In the genomic region with DNA sequence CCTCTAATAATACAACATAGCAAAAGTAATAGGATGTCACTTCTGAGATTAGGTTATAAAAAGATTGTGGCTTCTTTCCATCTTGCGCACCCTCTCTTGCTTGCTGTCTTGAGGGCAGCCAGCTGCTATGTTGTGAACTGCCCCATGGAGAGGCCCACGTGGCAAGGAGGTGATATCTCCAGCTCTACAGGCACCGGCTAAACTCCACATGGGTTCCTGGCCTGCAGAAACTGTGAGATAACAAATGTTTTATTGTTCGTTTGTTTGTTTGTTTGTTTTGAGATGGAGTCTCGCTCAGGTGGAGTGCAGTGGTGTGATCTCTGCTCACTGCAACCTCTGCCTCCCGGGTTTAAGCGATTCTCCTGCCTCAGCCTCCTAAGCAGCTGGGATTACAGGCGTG, we compare ENCODE assay signal across 1 cellular context.
TF ChIP-seq lines count a peak whose summit lies in the region.

No MANE protein-coding gene starts in this region.

TF ChIP-seq in K562, 482 proteins besides CTCF, POLR2A, EP300 and RAD21 (continued from another document):
- TF ChIP-seq, protein P1, sequence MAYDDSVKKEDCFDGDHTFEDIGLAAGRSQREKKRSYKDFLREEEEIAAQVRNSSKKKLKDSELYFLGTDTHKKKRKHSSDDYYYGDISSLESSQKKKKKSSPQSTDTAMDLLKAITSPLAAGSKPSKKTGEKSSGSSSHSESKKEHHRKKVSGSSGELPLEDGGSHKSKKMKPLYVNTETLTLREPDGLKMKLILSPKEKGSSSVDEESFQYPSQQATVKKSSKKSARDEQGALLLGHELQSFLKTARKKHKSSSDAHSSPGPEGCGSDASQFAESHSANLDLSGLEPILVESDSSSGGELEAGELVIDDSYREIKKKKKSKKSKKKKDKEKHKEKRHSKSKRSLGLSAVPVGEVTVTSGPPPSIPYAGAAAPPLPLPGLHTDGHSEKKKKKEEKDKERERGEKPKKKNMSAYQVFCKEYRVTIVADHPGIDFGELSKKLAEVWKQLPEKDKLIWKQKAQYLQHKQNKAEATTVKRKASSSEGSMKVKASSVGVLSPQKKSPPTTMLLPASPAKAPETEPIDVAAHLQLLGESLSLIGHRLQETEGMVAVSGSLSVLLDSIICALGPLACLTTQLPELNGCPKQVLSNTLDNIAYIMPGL (CRISPR knock-in tag; IDR thresholded peaks at IDR 0.05), result no peak
- TF ChIP-seq, protein P2, sequence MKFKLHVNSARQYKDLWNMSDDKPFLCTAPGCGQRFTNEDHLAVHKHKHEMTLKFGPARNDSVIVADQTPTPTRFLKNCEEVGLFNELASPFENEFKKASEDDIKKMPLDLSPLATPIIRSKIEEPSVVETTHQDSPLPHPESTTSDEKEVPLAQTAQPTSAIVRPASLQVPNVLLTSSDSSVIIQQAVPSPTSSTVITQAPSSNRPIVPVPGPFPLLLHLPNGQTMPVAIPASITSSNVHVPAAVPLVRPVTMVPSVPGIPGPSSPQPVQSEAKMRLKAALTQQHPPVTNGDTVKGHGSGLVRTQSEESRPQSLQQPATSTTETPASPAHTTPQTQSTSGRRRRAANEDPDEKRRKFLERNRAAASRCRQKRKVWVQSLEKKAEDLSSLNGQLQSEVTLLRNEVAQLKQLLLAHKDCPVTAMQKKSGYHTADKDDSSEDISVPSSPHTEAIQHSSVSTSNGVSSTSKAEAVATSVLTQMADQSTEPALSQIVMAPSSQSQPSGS (CRISPR knock-in tag; IDR thresholded peaks at IDR 0.05), result no peak
- TF ChIP-seq PTTG1 (tag; IDR thresholded peaks at IDR 0.05; ENCODE audit: low read depth) (no peak), SOX6 (IDR thresholded peaks at IDR 0.05) (peak; percentile 31; the same call in 1 of the 2 replicates), CBFA2T2 (conservative IDR thresholded peaks at IDR 0.05) (peak; percentile 53), MEIS2 (IDR thresholded peaks at IDR 0.05; ENCODE audit: partially characterized antibody) (no peak), PYGO2 (tag; IDR thresholded peaks at IDR 0.05) (no peak), SUPT5H (IDR thresholded peaks at IDR 0.05) (no peak), SAFB (IDR thresholded peaks at IDR 0.05; ENCODE audit: borderline replicate concordance, low read depth, low read length) (no peak), ZNF316 (IDR thresholded peaks at IDR 0.05) (no peak), ZNF184 (CRISPR knock-in tag; IDR thresholded peaks at IDR 0.05) (no peak), TEAD4 (IDR thresholded peaks at IDR 0.05; ENCODE audit: low read length) (peak; percentile 10; the same call in 1 of the 2 replicates), TEAD4 (CRISPR knock-in tag; IDR thresholded peaks at IDR 0.05; ENCODE audit: borderline replicate concordance) (no peak), LCOR (CRISPR knock-in tag; IDR thresholded peaks at IDR 0.05) (no peak), GATAD2B (IDR thresholded peaks at IDR 0.05; ENCODE audit: borderline replicate concordance) (no peak), SNRNP70 (optimal IDR thresholded peaks at IDR 0.05; ENCODE audit: low read depth, low read length) (no peak), SMARCA5 (IDR thresholded peaks at IDR 0.05) (no peak), ZNF197 (CRISPR knock-in tag; IDR thresholded peaks at IDR 0.05; ENCODE audit: low read depth) (no peak), TAF15 (IDR thresholded peaks at IDR 0.05; ENCODE audit: low read depth, low read length) (no peak), OTX1 (CRISPR knock-in tag; IDR thresholded peaks at IDR 0.05) (no peak), FUS (optimal IDR thresholded peaks at IDR 0.05; ENCODE audit: low read depth, low read length) (no peak), POLR2AphosphoS5 (IDR thresholded peaks at IDR 0.05; ENCODE audit: control insufficient read depth, insufficient read depth, low read depth, low read length) (no peak), SMAD2 (IDR thresholded peaks at IDR 0.05; ENCODE audit: low read depth, low read length) (no peak), CAMTA2 (CRISPR knock-in tag; conservative IDR thresholded peaks at IDR 0.05) (no peak), SMAD3 (CRISPR knock-in tag; conservative IDR thresholded peaks at IDR 0.05) (no peak), TAF1 (IDR thresholded peaks at IDR 0.05; ENCODE audit: control insufficient read depth, extremely low read depth, insufficient read depth, low read length, severe bottlenecking) (no peak), SMARCA4 (IDR thresholded peaks at IDR 0.05) (no peak), U2AF1 (optimal IDR thresholded peaks at IDR 0.05; ENCODE audit: low read depth, low read length) (no peak), TCF3 (CRISPR knock-in tag; IDR thresholded peaks at IDR 0.05) (peak; percentile 46; the same call in 1 of the 2 replicates), MXI1 (IDR thresholded peaks at IDR 0.05; ENCODE audit: low read depth, low read length) (no peak), TAL1 (IDR thresholded peaks at IDR 0.05) (peak; percentile 56), SIX5 (IDR thresholded peaks at IDR 0.05; ENCODE audit: borderline replicate concordance in 1 of 2, insufficient read depth in 1 of 2, low read depth in 1 of 2, low read length in 2 of 2) (no peak), ZFX (CRISPR knock-in tag; IDR thresholded peaks at IDR 0.05) (no peak)
- TF ChIP-seq, protein P3, sequence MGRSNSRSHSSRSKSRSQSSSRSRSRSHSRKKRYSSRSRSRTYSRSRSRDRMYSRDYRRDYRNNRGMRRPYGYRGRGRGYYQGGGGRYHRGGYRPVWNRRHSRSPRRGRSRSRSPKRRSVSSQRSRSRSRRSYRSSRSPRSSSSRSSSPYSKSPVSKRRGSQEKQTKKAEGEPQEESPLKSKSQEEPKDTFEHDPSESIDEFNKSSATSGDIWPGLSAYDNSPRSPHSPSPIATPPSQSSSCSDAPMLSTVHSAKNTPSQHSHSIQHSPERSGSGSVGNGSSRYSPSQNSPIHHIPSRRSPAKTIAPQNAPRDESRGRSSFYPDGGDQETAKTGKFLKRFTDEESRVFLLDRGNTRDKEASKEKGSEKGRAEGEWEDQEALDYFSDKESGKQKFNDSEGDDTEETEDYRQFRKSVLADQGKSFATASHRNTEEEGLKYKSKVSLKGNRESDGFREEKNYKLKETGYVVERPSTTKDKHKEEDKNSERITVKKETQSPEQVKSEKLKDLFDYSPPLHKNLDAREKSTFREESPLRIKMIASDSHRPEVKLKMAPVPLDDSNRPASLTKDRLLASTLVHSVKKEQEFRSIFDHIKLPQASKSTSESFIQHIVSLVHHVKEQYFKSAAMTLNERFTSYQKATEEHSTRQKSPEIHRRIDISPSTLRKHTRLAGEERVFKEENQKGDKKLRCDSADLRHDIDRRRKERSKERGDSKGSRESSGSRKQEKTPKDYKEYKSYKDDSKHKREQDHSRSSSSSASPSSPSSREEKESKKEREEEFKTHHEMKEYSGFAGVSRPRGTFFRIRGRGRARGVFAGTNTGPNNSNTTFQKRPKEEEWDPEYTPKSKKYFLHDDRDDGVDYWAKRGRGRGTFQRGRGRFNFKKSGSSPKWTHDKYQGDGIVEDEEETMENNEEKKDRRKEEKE (IDR thresholded peaks at IDR 0.05; ENCODE audit: borderline replicate concordance in 1 of 2, control insufficient read depth in 1 of 2, low read depth in 2 of 2, low read length in 1 of 2), result no peak
- TF ChIP-seq, protein P4, sequence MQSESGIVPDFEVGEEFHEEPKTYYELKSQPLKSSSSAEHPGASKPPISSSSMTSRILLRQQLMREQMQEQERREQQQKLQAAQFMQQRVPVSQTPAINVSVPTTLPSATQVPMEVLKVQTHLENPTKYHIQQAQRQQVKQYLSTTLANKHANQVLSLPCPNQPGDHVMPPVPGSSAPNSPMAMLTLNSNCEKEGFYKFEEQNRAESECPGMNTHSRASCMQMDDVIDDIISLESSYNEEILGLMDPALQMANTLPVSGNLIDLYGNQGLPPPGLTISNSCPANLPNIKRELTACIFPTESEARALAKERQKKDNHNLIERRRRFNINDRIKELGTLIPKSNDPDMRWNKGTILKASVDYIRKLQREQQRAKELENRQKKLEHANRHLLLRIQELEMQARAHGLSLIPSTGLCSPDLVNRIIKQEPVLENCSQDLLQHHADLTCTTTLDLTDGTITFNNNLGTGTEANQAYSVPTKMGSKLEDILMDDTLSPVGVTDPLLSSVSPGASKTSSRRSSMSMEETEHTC (IDR thresholded peaks at IDR 0.05), result no peak
- TF ChIP-seq, protein P5, sequence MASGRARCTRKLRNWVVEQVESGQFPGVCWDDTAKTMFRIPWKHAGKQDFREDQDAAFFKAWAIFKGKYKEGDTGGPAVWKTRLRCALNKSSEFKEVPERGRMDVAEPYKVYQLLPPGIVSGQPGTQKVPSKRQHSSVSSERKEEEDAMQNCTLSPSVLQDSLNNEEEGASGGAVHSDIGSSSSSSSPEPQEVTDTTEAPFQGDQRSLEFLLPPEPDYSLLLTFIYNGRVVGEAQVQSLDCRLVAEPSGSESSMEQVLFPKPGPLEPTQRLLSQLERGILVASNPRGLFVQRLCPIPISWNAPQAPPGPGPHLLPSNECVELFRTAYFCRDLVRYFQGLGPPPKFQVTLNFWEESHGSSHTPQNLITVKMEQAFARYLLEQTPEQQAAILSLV (tag; IDR thresholded peaks at IDR 0.05), result no peak
- TF ChIP-seq, protein P6, sequence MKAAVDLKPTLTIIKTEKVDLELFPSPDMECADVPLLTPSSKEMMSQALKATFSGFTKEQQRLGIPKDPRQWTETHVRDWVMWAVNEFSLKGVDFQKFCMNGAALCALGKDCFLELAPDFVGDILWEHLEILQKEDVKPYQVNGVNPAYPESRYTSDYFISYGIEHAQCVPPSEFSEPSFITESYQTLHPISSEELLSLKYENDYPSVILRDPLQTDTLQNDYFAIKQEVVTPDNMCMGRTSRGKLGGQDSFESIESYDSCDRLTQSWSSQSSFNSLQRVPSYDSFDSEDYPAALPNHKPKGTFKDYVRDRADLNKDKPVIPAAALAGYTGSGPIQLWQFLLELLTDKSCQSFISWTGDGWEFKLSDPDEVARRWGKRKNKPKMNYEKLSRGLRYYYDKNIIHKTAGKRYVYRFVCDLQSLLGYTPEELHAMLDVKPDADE (conservative IDR thresholded peaks at IDR 0.05; ENCODE audit: control insufficient read depth, low read depth, low read length), result no peak
- TF ChIP-seq, protein P7, sequence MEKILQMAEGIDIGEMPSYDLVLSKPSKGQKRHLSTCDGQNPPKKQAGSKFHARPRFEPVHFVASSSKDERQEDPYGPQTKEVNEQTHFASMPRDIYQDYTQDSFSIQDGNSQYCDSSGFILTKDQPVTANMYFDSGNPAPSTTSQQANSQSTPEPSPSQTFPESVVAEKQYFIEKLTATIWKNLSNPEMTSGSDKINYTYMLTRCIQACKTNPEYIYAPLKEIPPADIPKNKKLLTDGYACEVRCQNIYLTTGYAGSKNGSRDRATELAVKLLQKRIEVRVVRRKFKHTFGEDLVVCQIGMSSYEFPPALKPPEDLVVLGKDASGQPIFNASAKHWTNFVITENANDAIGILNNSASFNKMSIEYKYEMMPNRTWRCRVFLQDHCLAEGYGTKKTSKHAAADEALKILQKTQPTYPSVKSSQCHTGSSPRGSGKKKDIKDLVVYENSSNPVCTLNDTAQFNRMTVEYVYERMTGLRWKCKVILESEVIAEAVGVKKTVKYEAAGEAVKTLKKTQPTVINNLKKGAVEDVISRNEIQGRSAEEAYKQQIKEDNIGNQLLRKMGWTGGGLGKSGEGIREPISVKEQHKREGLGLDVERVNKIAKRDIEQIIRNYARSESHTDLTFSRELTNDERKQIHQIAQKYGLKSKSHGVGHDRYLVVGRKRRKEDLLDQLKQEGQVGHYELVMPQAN (IDR thresholded peaks at IDR 0.05; ENCODE audit: borderline replicate concordance), result no peak
- TF ChIP-seq, protein P8, sequence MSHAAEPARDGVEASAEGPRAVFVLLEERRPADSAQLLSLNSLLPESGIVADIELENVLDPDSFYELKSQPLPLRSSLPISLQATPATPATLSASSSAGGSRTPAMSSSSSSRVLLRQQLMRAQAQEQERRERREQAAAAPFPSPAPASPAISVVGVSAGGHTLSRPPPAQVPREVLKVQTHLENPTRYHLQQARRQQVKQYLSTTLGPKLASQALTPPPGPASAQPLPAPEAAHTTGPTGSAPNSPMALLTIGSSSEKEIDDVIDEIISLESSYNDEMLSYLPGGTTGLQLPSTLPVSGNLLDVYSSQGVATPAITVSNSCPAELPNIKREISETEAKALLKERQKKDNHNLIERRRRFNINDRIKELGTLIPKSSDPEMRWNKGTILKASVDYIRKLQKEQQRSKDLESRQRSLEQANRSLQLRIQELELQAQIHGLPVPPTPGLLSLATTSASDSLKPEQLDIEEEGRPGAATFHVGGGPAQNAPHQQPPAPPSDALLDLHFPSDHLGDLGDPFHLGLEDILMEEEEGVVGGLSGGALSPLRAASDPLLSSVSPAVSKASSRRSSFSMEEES (CRISPR knock-in tag; IDR thresholded peaks at IDR 0.05), result no peak
- TF ChIP-seq, protein P9, sequence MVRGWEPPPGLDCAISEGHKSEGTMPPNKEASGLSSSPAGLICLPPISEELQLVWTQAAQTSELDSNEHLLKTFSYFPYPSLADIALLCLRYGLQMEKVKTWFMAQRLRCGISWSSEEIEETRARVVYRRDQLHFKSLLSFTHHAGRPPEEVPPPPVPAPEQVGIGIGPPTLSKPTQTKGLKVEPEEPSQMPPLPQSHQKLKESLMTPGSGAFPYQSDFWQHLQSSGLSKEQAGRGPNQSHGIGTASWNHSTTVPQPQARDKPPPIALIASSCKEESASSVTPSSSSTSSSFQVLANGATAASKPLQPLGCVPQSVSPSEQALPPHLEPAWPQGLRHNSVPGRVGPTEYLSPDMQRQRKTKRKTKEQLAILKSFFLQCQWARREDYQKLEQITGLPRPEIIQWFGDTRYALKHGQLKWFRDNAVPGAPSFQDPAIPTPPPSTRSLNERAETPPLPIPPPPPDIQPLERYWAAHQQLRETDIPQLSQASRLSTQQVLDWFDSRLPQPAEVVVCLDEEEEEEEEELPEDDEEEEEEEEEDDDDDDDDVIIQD (CRISPR knock-in tag; IDR thresholded peaks at IDR 0.05), result no peak
- TF ChIP-seq, protein P10, sequence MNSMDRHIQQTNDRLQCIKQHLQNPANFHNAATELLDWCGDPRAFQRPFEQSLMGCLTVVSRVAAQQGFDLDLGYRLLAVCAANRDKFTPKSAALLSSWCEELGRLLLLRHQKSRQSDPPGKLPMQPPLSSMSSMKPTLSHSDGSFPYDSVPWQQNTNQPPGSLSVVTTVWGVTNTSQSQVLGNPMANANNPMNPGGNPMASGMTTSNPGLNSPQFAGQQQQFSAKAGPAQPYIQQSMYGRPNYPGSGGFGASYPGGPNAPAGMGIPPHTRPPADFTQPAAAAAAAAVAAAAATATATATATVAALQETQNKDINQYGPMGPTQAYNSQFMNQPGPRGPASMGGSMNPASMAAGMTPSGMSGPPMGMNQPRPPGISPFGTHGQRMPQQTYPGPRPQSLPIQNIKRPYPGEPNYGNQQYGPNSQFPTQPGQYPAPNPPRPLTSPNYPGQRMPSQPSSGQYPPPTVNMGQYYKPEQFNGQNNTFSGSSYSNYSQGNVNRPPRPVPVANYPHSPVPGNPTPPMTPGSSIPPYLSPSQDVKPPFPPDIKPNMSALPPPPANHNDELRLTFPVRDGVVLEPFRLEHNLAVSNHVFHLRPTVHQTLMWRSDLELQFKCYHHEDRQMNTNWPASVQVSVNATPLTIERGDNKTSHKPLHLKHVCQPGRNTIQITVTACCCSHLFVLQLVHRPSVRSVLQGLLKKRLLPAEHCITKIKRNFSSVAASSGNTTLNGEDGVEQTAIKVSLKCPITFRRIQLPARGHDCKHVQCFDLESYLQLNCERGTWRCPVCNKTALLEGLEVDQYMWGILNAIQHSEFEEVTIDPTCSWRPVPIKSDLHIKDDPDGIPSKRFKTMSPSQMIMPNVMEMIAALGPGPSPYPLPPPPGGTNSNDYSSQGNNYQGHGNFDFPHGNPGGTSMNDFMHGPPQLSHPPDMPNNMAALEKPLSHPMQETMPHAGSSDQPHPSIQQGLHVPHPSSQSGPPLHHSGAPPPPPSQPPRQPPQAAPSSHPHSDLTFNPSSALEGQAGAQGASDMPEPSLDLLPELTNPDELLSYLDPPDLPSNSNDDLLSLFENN (IDR thresholded peaks at IDR 0.05; ENCODE audit: low read depth in 2 of 2, low read length in 2 of 2), result no peak
